Comparison of ENCODE assay signal across 9 cellular contexts in genomic region chr11:13008625-13009475, GRCh38. TPM values are rescaled to one million over a fixed set of nuclear protein-coding genes. Genes with fewer than 3 reads are reported as not detected.
DNase-seq lines count a peak whose midpoint lies in the region; ATAC-seq and TF ChIP-seq lines count a peak whose summit lies in the region.
"Had no signal": no experiment of that assay in that cellular context is flagged by ENCODE, and none has a peak within 500 bp of the region (broad histone marks: within the 10 kb centered on the region; RNA-seq: fewer than 3 reads in every experiment).

RASSF10 (plus strand) TSS chr11:13009316; CDS start chr11:13009577, 261 bp downstream.

- no peak for DNase-seq in activated CD8-positive, alpha-beta memory T cell treated with anti-CD3 and anti-CD28 coated beads, Interleukin-2, amount 10 ng/mL, durations not matched to agents 7 days and 5 days
- no peak for DNase-seq in activated CD8-positive, alpha-beta memory T cell treated with anti-CD3 and anti-CD28 coated beads, Interleukin-2, amount 50 U/mL, for 4 hours
- peak; percentile 39 for DNase-seq in NCI-H2107 (lab: John Stamatoyannopoulos, UW)
- DNase-seq in MCF 10A (ENCODE audit: unreplicated experiment), result no peak
- DNase-seq in iPS-NIHi7 (ENCODE audit: extremely low spot score), result peak; percentile 96
- peak; percentile 9 for DNase-seq in stimulated activated naive B cell treated with anti-CD40 and anti-IgM and Interleukin-4, amounts not matched to agents 10 μg/mL and 1 μg/mL and 100 μg/mL, for 72 hours
- no peak for DNase-seq in OCI-M2 (lab: John Stamatoyannopoulos, UW; ENCODE audit: unreplicated experiment)

- CTCF ChIA-PET in activated CD8-positive, alpha-beta memory T cell treated with anti-CD3 and anti-CD28 coated beads, Interleukin-2, amount 10 ng/mL, durations not matched to agents 7 days and 5 days (lab: Charles Lee), result no interaction called here
- CTCF ChIA-PET in MCF 10A (lab: Yijun Ruan, JAX), result no interaction called here

- TF ChIP-seq CTCF in MCF 10A (IDR thresholded peaks at IDR 0.05; ENCODE audit: unreplicated experiment), result no peak

- no TSS peak for BruUV-seq in MCF 10A (replicated peaks; lab: Mats Ljungman, UMichigan)

- H3K36me3 Mint-ChIP-seq in activated CD8-positive, alpha-beta memory T cell treated with anti-CD3 and anti-CD28 coated beads, Interleukin-2, amount 10 ng/mL, durations not matched to agents 7 days and 5 days, result no peaks in the 10 kb centered on the region
- H3K36me3 Mint-ChIP-seq in MCF 10A (ENCODE audit: insufficient read depth, unreplicated experiment), result no peaks in the 10 kb centered on the region
- H3K36me3 Mint-ChIP-seq in stimulated activated naive B cell treated with anti-CD40 and anti-IgM and Interleukin-4, amounts not matched to agents 10 μg/mL and 1 μg/mL and 100 μg/mL, for 72 hours, result no peaks in the 10 kb centered on the region

- H3K27me3 Mint-ChIP-seq in activated CD8-positive, alpha-beta memory T cell treated with anti-CD3 and anti-CD28 coated beads, Interleukin-2, amount 10 ng/mL, durations not matched to agents 7 days and 5 days, result peaks cover 83% of the 10 kb centered on the region
- peaks cover 21% of the 10 kb centered on the region for H3K27me3 Mint-ChIP-seq in MCF 10A (ENCODE audit: insufficient read depth, unreplicated experiment)
- peaks cover 70 to 76% of the 10 kb centered on the region in 2 donors for H3K27me3 Mint-ChIP-seq in stimulated activated naive B cell treated with anti-CD40 and anti-IgM and Interleukin-4, amounts not matched to agents 10 μg/mL and 1 μg/mL and 100 μg/mL, for 72 hours

- H3K4me3 Mint-ChIP-seq in activated CD8-positive, alpha-beta memory T cell treated with anti-CD3 and anti-CD28 coated beads, Interleukin-2, amount 10 ng/mL, durations not matched to agents 7 days and 5 days, result no peak within 1 kb of the TSS
- H3K4me3 Mint-ChIP-seq in MCF 10A (ENCODE audit: unreplicated experiment), result peak within 1 kb of the TSS; percentile 25
- peak within 1 kb of the TSS; percentile 50 to 58 for H3K4me3 Mint-ChIP-seq in stimulated activated naive B cell treated with anti-CD40 and anti-IgM and Interleukin-4, amounts not matched to agents 10 μg/mL and 1 μg/mL and 100 μg/mL, for 72 hours

- intact Hi-C loops in MCF 10A (cut with micrococcal nuclease), result no loop called here

- POLR2A ChIA-PET in MCF 10A (lab: Yijun Ruan, JAX), result no interaction called here

- H3K9me3 Mint-ChIP-seq in activated CD8-positive, alpha-beta memory T cell treated with anti-CD3 and anti-CD28 coated beads, Interleukin-2, amount 10 ng/mL, durations not matched to agents 7 days and 5 days (ENCODE audit: low read depth), result no peaks in the 10 kb centered on the region
- H3K9me3 Mint-ChIP-seq in MCF 10A (ENCODE audit: unreplicated experiment), result no peaks in the 10 kb centered on the region
- H3K9me3 Mint-ChIP-seq in stimulated activated naive B cell treated with anti-CD40 and anti-IgM and Interleukin-4, amounts not matched to agents 10 μg/mL and 1 μg/mL and 100 μg/mL, for 72 hours, result no peaks in the 10 kb centered on the region

- peak within 1 kb of the TSS; percentile 35 for H3K27ac Mint-ChIP-seq in activated CD8-positive, alpha-beta memory T cell treated with anti-CD3 and anti-CD28 coated beads, Interleukin-2, amount 10 ng/mL, durations not matched to agents 7 days and 5 days
- no peak within 1 kb of the TSS for H3K27ac Mint-ChIP-seq in MCF 10A (ENCODE audit: low read depth, unreplicated experiment)
- peak within 1 kb of the TSS; percentile 79 for H3K27ac Mint-ChIP-seq in stimulated activated naive B cell treated with anti-CD40 and anti-IgM and Interleukin-4, amounts not matched to agents 10 μg/mL and 1 μg/mL and 100 μg/mL, for 72 hours

- peaks cover 4% of the 10 kb centered on the region for H3K4me1 Mint-ChIP-seq in activated CD8-positive, alpha-beta memory T cell treated with anti-CD3 and anti-CD28 coated beads, Interleukin-2, amount 10 ng/mL, durations not matched to agents 7 days and 5 days
- H3K4me1 Mint-ChIP-seq in MCF 10A (ENCODE audit: insufficient read depth, unreplicated experiment), result no peaks in the 10 kb centered on the region
- peaks cover 3 to 13% of the 10 kb centered on the region in 2 donors for H3K4me1 Mint-ChIP-seq in stimulated activated naive B cell treated with anti-CD40 and anti-IgM and Interleukin-4, amounts not matched to agents 10 μg/mL and 1 μg/mL and 100 μg/mL, for 72 hours

- ATAC-seq in activated CD8-positive, alpha-beta memory T cell treated with anti-CD3 and anti-CD28 coated beads, Interleukin-2, amount 10 ng/mL, durations not matched to agents 7 days and 5 days, result peak; percentile 67
- peak in 1 of 2 donors; percentile 45 for ATAC-seq in stimulated activated naive B cell treated with anti-CD40 and anti-IgM and Interleukin-4, amounts not matched to agents 10 μg/mL and 1 μg/mL and 100 μg/mL, for 72 hours (replicated peaks)
- no peak for ATAC-seq in GM19395 (IDR thresholded peaks at IDR 0.05; ENCODE audit: unreplicated experiment)

RNA-seq across cellular contexts. Expression of gene RASSF10, which starts in this region (rescaled TPM):
- not detected for total RNA-seq in activated CD8-positive, alpha-beta memory T cell treated with anti-CD3 and anti-CD28 coated beads, Interleukin-2, amount 10 ng/mL, durations not matched to agents 7 days and 5 days
- total RNA-seq in MCF 10A (2022), result not detected in 2 replicates
- total RNA-seq: activated CD8-positive, alpha-beta memory T cell treated with anti-CD3 and anti-CD28 coated beads for 36 hours had no signal

Comparison
In these comparisons a context has a peak if more than half of its experiments do, and no peak if none do; other contexts are left out.
1. Peak in ATAC-seq in activated CD8-positive, alpha-beta memory T cell treated with anti-CD3 and anti-CD28 coated beads, Interleukin-2, amount 10 ng/mL, durations not matched to agents 7 days and 5 days; RNA of the gene not detected or under 1 TPM.
2. DNase-seq: peak in NCI-H2107 (single experiment), iPS-NIHi7 (single experiment) and stimulated activated naive B cell treated with anti-CD40 and anti-IgM and Interleukin-4, amounts not matched to agents 10 μg/mL and 1 μg/mL and 100 μg/mL, for 72 hours (single experiment); none in activated CD8-positive, alpha-beta memory T cell treated with anti-CD3 and anti-CD28 coated beads, Interleukin-2, amount 10 ng/mL, durations not matched to agents 7 days and 5 days (single experiment), activated CD8-positive, alpha-beta memory T cell treated with anti-CD3 and anti-CD28 coated beads, Interleukin-2, amount 50 U/mL, for 4 hours (single experiment), MCF 10A (single experiment) and OCI-M2 (single experiment).